In genomic region chr22:46007848-46008261, GRCh38 we compare ENCODE assay signal across 8 cellular contexts. TPM values are rescaled to one million over a fixed set of nuclear protein-coding genes. Genes with fewer than 3 reads are reported as not detected.
DNase-seq lines count a peak whose midpoint lies in the region; ATAC-seq, FAIRE-seq and TF ChIP-seq lines count a peak whose summit lies in the region.

No MANE protein-coding gene starts in this region.

- H2BK5ac ChIP-seq in mesendoderm (ENCODE audit: low read length): no peak overlapping the region

- no peaks in the 10 kb centered on the region for H3K79me1 ChIP-seq in mesendoderm (ENCODE audit: low read length)

- POLR2A ChIA-PET in A549 (lab: Yijun Ruan, JAX): interaction anchor here (1.1 kb wide), 1 partner anchor 28 kb away, joined by 4 read pairs; no protein-coding TSS in a partner anchor

- no peak overlapping the region for H2AK5ac ChIP-seq in mesendoderm (ENCODE audit: low read length)

- TF ChIP-seq POLR2A in A549 (IDR thresholded peaks at IDR 0.05; ENCODE audit: low read length): no peak
- no peak for TF ChIP-seq POLR2A in GM12891 (IDR thresholded peaks at IDR 0.05; ENCODE audit: low read depth, low read length)

- H3K56ac ChIP-seq in mesendoderm (ENCODE audit: low read length): no peak overlapping the region

- H3K4ac ChIP-seq in mesendoderm (ENCODE audit: low read depth, low read length): no peak overlapping the region

- DNase-seq in A549 (ENCODE audit: low read depth in 1 of 2, low spot score in 1 of 2) (no peak), NCI-H2107 (lab: John Stamatoyannopoulos, UW) (peak; percentile 60), coronary artery (ENCODE audit: low spot score) (peak; percentile 96), mesendoderm (peak; percentile 51), GM12891 (ENCODE audit: insufficient read length, low spot score) (no peak)
- no peak for DNase-seq in activated T-cell treated with anti-CD3 and anti-CD28 coated beads, Interleukin-2, amount 50 U/mL, for 48 hours
- DNase-seq in activated effector memory CD4-positive, alpha-beta T cell treated with Interleukin-2 at 50 U/mL for 16 hours: no peak

- H3K4me1 ChIP-seq in A549 (peaks cover 32% of the 10 kb centered on the region), mesendoderm (ENCODE audit: control insufficient read depth, low read depth, low read length) (peaks cover under 1% of the 10 kb centered on the region)

- no peak for TF ChIP-seq EP300 in A549 (IDR thresholded peaks at IDR 0.05)

- H3K4me2 ChIP-seq in A549: peak overlapping the region; percentile 91
- no peak overlapping the region for H3K4me2 ChIP-seq in mesendoderm (ENCODE audit: low read length)

- H3K79me2 ChIP-seq in mesendoderm (ENCODE audit: control insufficient read depth, insufficient read depth, low read length): no peaks in the 10 kb centered on the region

- FAIRE-seq in A549 (lab: Jason Lieb, UNC): no peak
- FAIRE-seq in GM12891 (lab: Jason Lieb, UNC): no peak

- ATAC-seq in A549: no peak
- ATAC-seq in GM18858 (IDR thresholded peaks at IDR 0.05; ENCODE audit: unreplicated experiment): no peak

- no peaks in the 10 kb centered on the region for H3K36me3 ChIP-seq in mesendoderm (ENCODE audit: control insufficient read depth, insufficient read depth, low read length)

- H3K4me3 ChIP-seq in A549 (no peak overlapping the region), coronary artery (peak overlapping the region; percentile 58), mesendoderm (ENCODE audit: low read length) (no peak overlapping the region)

- peak overlapping the region; percentile 94 to 99 for H3K27ac ChIP-seq in A549
- peak overlapping the region; percentile 90 for H3K27ac ChIP-seq in coronary artery
- no peak overlapping the region for H3K27ac ChIP-seq in mesendoderm (ENCODE audit: low read depth, low read length)

- no peak overlapping the region for H2BK15ac ChIP-seq in mesendoderm (replicated peaks; ENCODE audit: low read depth)

- CTCF ChIA-PET in A549 (lab: Yijun Ruan, JAX): interaction anchor here (0.9 to 5.1 kb wide), 8 partner anchors 9 to 110 kb away, joined by 3 to 108 read pairs (median 33); no protein-coding TSS in a partner anchor

- no peak overlapping the region for H2BK120ac ChIP-seq in mesendoderm (ENCODE audit: low read depth, low read length)

- no peak overlapping the region for H3K18ac ChIP-seq in mesendoderm (ENCODE audit: low read length)

- H4K5ac ChIP-seq in mesendoderm (ENCODE audit: low read length): no peak overlapping the region

- TF ChIP-seq RAD21 in A549 (conservative IDR thresholded peaks at IDR 0.05 in 1 of 2, IDR thresholded peaks at IDR 0.05 in 1 of 2): no peak

- WGBS in A549 (ENCODE audit: missing lambda C conversion rate): 90% methylated on average over 11 of the region's 25 CpGs
- WGBS in mesendoderm (ENCODE audit: extremely low coverage, insufficient coverage, low lambda C conversion rate): no CpG with 5 or more reads among the region's 25 CpGs

- no peak for TF ChIP-seq CTCF in A549 (IDR thresholded peaks at IDR 0.05)
- no peak for TF ChIP-seq CTCF in coronary artery (IDR thresholded peaks at IDR 0.05)

- peaks cover 10% of the 10 kb centered on the region; the same call in 2 of the 3 replicates for H3K9me3 ChIP-seq in A549

- no peak overlapping the region for H3K9ac ChIP-seq in mesendoderm (ENCODE audit: low read length)

- no peak overlapping the region for H3K23ac ChIP-seq in mesendoderm (ENCODE audit: low read length)

- H3K27me3 ChIP-seq in mesendoderm (ENCODE audit: insufficient read depth, low read length, poor library complexity): no peaks in the 10 kb centered on the region

- H4K8ac ChIP-seq in mesendoderm (ENCODE audit: low read depth, low read length): no peak overlapping the region

TF ChIP-seq in A549, 52 proteins besides CTCF, POLR2A, EP300 and RAD21 (continues in another document):
- no peak for TF ChIP-seq USF2 (IDR thresholded peaks at IDR 0.05)
- TF ChIP-seq ATOH8 (CRISPR knock-in tag; IDR thresholded peaks at IDR 0.05; ENCODE audit: low read depth): no peak
- no peak for TF ChIP-seq RARB (CRISPR knock-in tag; IDR thresholded peaks at IDR 0.05)
- TF ChIP-seq CEBPB (IDR thresholded peaks at IDR 0.05): no peak
- no peak for TF ChIP-seq GATA3 (IDR thresholded peaks at IDR 0.05; ENCODE audit: borderline replicate concordance)
- no peak for TF ChIP-seq JUN (IDR thresholded peaks at IDR 0.05)
- no peak for TF ChIP-seq EHMT2 (IDR thresholded peaks at IDR 0.05; ENCODE audit: low read depth)
- no peak for TF ChIP-seq HMGXB4 (CRISPR knock-in tag; IDR thresholded peaks at IDR 0.05; ENCODE audit: borderline replicate concordance)
- TF ChIP-seq HOXB13 (CRISPR knock-in tag; IDR thresholded peaks at IDR 0.05; ENCODE audit: low read depth): no peak
- TF ChIP-seq RFX5 (IDR thresholded peaks at IDR 0.05): no peak

TF ChIP-seq in GM12891, 5 proteins besides CTCF, POLR2A, EP300 and RAD21:
- TF ChIP-seq PAX5 (IDR thresholded peaks at IDR 0.05; ENCODE audit: insufficient read depth, low read length, severe bottlenecking) (no peak), TAF1 (IDR thresholded peaks at IDR 0.05; ENCODE audit: low read depth, low read length) (no peak), POU2F2 (IDR thresholded peaks at IDR 0.05; ENCODE audit: low read depth, low read length) (no peak), POLR2AphosphoS5 (IDR thresholded peaks at IDR 0.05; ENCODE audit: low read depth, low read length) (no peak), SPI1 (IDR thresholded peaks at IDR 0.05; ENCODE audit: low read depth, low read length) (no peak)

RNA-seq across cellular contexts. Expression of gene WNT7B, which starts 30.9 kb away (rescaled TPM):
- 16.9 and 21.0 TPM in 2 replicates for polyA plus RNA-seq in A549 (2011; rRNA removed)
- 36.4 and 59.9 TPM in 2 replicates for polyA plus RNA-seq in A549 (2012; cell fraction: cytosol; rRNA removed)
- polyA plus RNA-seq in A549 (2012; cell fraction: nucleus; rRNA removed): 48.0 and 49.6 TPM in 2 replicates
- 80.8 to 92.0 TPM (median 82.2 TPM) in 3 replicates for polyA plus RNA-seq in A549 (2017; fragmentation: RNase III; extraction: RNeasy Plus Mini Kit Qiagen cat#74134 plus additional on column Dnase treatment)
- polyA minus RNA-seq in A549 (2011; rRNA and poly(A)+ RNA removed): 19.4 and 42.1 TPM in 2 replicates
- polyA plus RNA-seq in mesendoderm (2013, experiment 1 of 2): not detected
- polyA plus RNA-seq in mesendoderm (2013, experiment 2 of 2): 0.03 TPM
- 1.3 TPM for polyA plus RNA-seq in GM12891 (2012; ENCODE audit: low read depth, missing spikeins)

Comparison
In these comparisons a context has a peak if more than half of its experiments do, and no peak if none do; other contexts are left out.
1. DNase-seq: peak in NCI-H2107 (single experiment), coronary artery (single experiment) and mesendoderm (single experiment); none in A549 (0 of 2), activated T-cell treated with anti-CD3 and anti-CD28 coated beads, Interleukin-2, amount 50 U/mL, for 48 hours (0 of 2), activated effector memory CD4-positive, alpha-beta T cell treated with Interleukin-2 at 50 U/mL for 16 hours (single experiment) and GM12891 (single experiment).